In the genomic region with DNA sequence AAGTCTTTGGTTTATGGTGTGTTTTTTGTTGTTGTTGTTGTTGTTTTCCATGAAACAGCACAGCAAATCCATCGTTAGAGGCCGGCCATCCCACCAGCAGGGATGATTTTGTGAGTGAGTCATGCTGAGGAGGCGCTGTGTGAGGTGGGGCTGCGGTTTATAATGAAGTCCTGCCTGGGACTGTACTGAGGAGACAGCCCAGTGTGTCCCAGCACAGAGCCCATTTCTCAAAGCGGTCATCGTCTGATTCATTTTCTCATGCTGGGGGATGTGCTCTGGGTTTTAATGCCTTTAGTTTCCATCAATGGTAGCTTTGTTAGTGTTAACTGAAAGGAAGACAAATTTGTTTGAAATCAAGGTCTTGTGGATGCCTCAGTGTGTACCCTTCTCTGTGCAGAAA, we compare ENCODE assay signal across 15 cellular contexts.
A peak's percentile ranks its signal among the peaks of the same experiment; 100 is the strongest.
DNase-seq lines count a peak whose midpoint lies in the region; ATAC-seq and TF ChIP-seq lines count a peak whose summit lies in the region.
"Had no signal": no experiment of that assay in that cellular context is flagged by ENCODE, and none has a peak within 500 bp of the region (broad histone marks: within the 10 kb centered on the region; RNA-seq: fewer than 3 reads in every experiment).

No MANE protein-coding gene starts in this region.

- H3K9me3 Mint-ChIP-seq in HFFc6 = no peaks in the 10 kb centered on the region
- no peaks in the 10 kb centered on the region for H3K9me3 Mint-ChIP-seq in T-helper 2 cell treated with Interferon-gamma antibody and Interleukin-4, amounts not matched to agents 5 μg/mL and 100 μg/mL, for 36 hours
- H3K9me3 Mint-ChIP-seq: activated CD4-positive, alpha-beta T cell treated with anti-CD3 and anti-CD28 coated beads, Interleukin-2, amount 10 ng/mL, durations not matched to agents 7 days and 5 days; activated T-helper 2 cell treated with anti-CD3 and anti-CD28 coated beads, Interferon-gamma antibody, Interleukin-2, Interleukin-4, amounts not matched to agents 10 μg/mL and 5 μg/mL and 100 μg/mL, durations not matched to agents 14 hours and 24 hours and 36 hours; natural killer cell had no signal

- H3K27me3 Mint-ChIP-seq in HFFc6 (ENCODE audit: insufficient read depth) = peaks cover 5% of the 10 kb centered on the region
- H3K27me3 Mint-ChIP-seq in T-helper 2 cell treated with Interferon-gamma antibody and Interleukin-4, amounts not matched to agents 5 μg/mL and 100 μg/mL, for 36 hours (ENCODE audit: low read depth) = peaks cover 22% of the 10 kb centered on the region

- no peaks in the 10 kb centered on the region for H3K27me3 ChIP-seq in lower lobe of right lung (ENCODE audit: low read depth)

- no peaks in the 10 kb centered on the region for H3K9me3 ChIP-seq in lower lobe of right lung

- intact Hi-C loops in lower lobe of right lung (cut with DNase I) = no loop called here

- TF ChIP-seq CTCF in HFFc6 (IDR thresholded peaks at IDR 0.05) = no peak
- no peak for TF ChIP-seq CTCF in fibroblast of villous mesenchyme (IDR thresholded peaks at IDR 0.05; ENCODE audit: insufficient read depth, low read depth, low read length)
- TF ChIP-seq CTCF in lower lobe of right lung (IDR thresholded peaks at IDR 0.05) = no peak

- H3K27ac Mint-ChIP-seq in HFFc6 = no peak overlapping the region
- H3K27ac Mint-ChIP-seq in T-helper 2 cell treated with Interferon-gamma antibody and Interleukin-4, amounts not matched to agents 5 μg/mL and 100 μg/mL, for 36 hours = no peak overlapping the region
- H3K27ac Mint-ChIP-seq: activated CD4-positive, alpha-beta T cell treated with anti-CD3 and anti-CD28 coated beads, Interleukin-2, amount 10 ng/mL, durations not matched to agents 7 days and 5 days; activated T-helper 2 cell treated with anti-CD3 and anti-CD28 coated beads, Interferon-gamma antibody, Interleukin-2, Interleukin-4, amounts not matched to agents 10 μg/mL and 5 μg/mL and 100 μg/mL, durations not matched to agents 14 hours and 24 hours and 36 hours; natural killer cell; T-helper 17 cell had no signal

- H3K4me3 ChIP-seq in fibroblast of villous mesenchyme (ENCODE audit: low read depth, low read length) (no peak overlapping the region), lower lobe of right lung (no peak overlapping the region)

- DNase-seq in HFFc6 = peak; percentile 9
- peak; percentile 79 for DNase-seq in fibroblast of villous mesenchyme (ENCODE audit: low read depth)
- DNase-seq in superior temporal gyrus (ENCODE audit: extremely low spot score) = peak; percentile 76
- no peak for DNase-seq in effector CD8-positive, alpha-beta T cell (lab: John Stamatoyannopoulos, UW)
- DNase-seq in T-helper 2 cell treated with Interferon-gamma antibody and Interleukin-4, amounts not matched to agents 5 μg/mL and 100 μg/mL, for 36 hours (ENCODE audit: low spot score) = no peak
- DNase-seq in lower lobe of right lung = no peak
- DNase-seq: activated CD4-positive, alpha-beta T cell treated with anti-CD3 and anti-CD28 coated beads, Interleukin-2, amount 10 ng/mL, durations not matched to agents 7 days and 5 days; kidney glomerular epithelial cell; natural killer cell; NCI-H1048; NCI-H446 treated with DMSO at 0.1 percent for 48 hours; T-helper 17 cell had no signal

- H3K36me3 Mint-ChIP-seq in HFFc6 (ENCODE audit: low read depth) = no peaks in the 10 kb centered on the region
- H3K36me3 Mint-ChIP-seq in T-helper 2 cell treated with Interferon-gamma antibody and Interleukin-4, amounts not matched to agents 5 μg/mL and 100 μg/mL, for 36 hours (ENCODE audit: low read depth) = no peaks in the 10 kb centered on the region
- H3K36me3 Mint-ChIP-seq: natural killer cell had no signal

- peaks cover 4% of the 10 kb centered on the region for H3K4me1 ChIP-seq in lower lobe of right lung

- H3K4me1 Mint-ChIP-seq in HFFc6 (ENCODE audit: low read depth) = peaks cover 4% of the 10 kb centered on the region
- H3K4me1 Mint-ChIP-seq in T-helper 2 cell treated with Interferon-gamma antibody and Interleukin-4, amounts not matched to agents 5 μg/mL and 100 μg/mL, for 36 hours (ENCODE audit: low read depth) = no peaks in the 10 kb centered on the region
- H3K4me1 Mint-ChIP-seq: T-helper 17 cell had no signal

- H3K27ac ChIP-seq in angular gyrus (ENCODE audit: low read depth, low read length) (peak overlapping the region; percentile 82), lower lobe of right lung (no peak overlapping the region)
- H3K27ac ChIP-seq: HL-60 had no signal

- no peak for ATAC-seq in lower lobe of right lung
- ATAC-seq: natural killer cell, T-helper 17 cell had no signal

- H3K4me3 Mint-ChIP-seq in HFFc6 = no peak overlapping the region
- no peak overlapping the region for H3K4me3 Mint-ChIP-seq in T-helper 2 cell treated with Interferon-gamma antibody and Interleukin-4, amounts not matched to agents 5 μg/mL and 100 μg/mL, for 36 hours
- H3K4me3 Mint-ChIP-seq: activated CD4-positive, alpha-beta T cell treated with anti-CD3 and anti-CD28 coated beads, Interleukin-2, amount 10 ng/mL, durations not matched to agents 7 days and 5 days; natural killer cell; T-helper 17 cell had no signal

- no peaks in the 10 kb centered on the region for H3K36me3 ChIP-seq in lower lobe of right lung

Comparison
In these comparisons a context has a peak if more than half of its experiments do, and no peak if none do; other contexts are left out.
1. DNase-seq: peak in HFFc6 (single experiment), fibroblast of villous mesenchyme (single experiment) and superior temporal gyrus (single experiment); none in effector CD8-positive, alpha-beta T cell (single experiment), T-helper 2 cell treated with Interferon-gamma antibody and Interleukin-4, amounts not matched to agents 5 μg/mL and 100 μg/mL, for 36 hours (single experiment) and lower lobe of right lung (single experiment).